17 cellular contexts compared by ENCODE assay signal in the genomic region with DNA sequence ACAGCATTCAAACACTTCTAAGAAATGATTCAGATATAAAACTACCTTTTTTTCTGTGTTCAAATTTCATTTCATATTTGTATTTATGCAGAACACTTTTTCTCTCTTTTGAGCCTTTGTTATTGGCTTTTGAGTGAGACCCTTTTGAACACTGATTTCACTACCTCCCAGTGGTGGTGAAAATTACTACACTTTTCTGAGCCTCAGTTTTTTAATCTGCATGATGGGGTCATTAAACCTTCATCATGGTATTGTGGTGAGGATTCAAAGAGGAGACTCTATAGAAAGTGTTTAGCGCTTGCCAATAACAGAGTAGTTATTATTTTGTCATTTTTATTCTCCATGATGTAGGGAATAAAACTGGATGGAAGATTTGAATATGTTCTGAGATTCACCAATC.
"Had no signal": no experiment of that assay in that cellular context is flagged by ENCODE, and none has a peak within 500 bp of the region (broad histone marks: within the 10 kb centered on the region; RNA-seq: fewer than 3 reads in every experiment).

No MANE protein-coding gene starts in this region.

- H3K4me1 Mint-ChIP-seq: naive thymus-derived CD8-positive, alpha-beta T cell had no signal

- ATAC-seq: heart left ventricle; mucosa of descending colon; naive thymus-derived CD8-positive, alpha-beta T cell; stimulated activated naive CD8-positive, alpha-beta T cell treated with anti-CD3 and anti-CD28 coated beads, Interleukin-15, Interleukin-2, amounts not matched to agents 100 U/mL and 50 U/mL, for 24 hours had no signal

- H3K27ac Mint-ChIP-seq: dendritic cell treated with granulocyte-macrophage colony-stimulating factor and Interleukin-4, amounts not matched to agents 40 ng/mL and 50 ng/mL, for 4 days; naive thymus-derived CD8-positive, alpha-beta T cell; type B pancreatic cell had no signal

- H3K4me1 ChIP-seq: heart left ventricle, right atrium auricular region, suprapubic skin, thyroid gland had no signal

- DNase-seq: foreskin melanocyte; heart left ventricle; hippocampal formation; kidney glomerular epithelial cell; mammary epithelial cell; mucosa of descending colon; naive thymus-derived CD8-positive, alpha-beta T cell; posterior cingulate gyrus; small intestine; stimulated activated CD4-positive, alpha-beta T cell treated with anti-CD3 and anti-CD28 coated beads, Interleukin-2, amount 100 ng/mL, for 48 hours; stimulated activated naive CD8-positive, alpha-beta T cell treated with anti-CD3 and anti-CD28 coated beads, Interleukin-15, Interleukin-2, amounts not matched to agents 100 U/mL and 50 U/mL, for 24 hours; thyroid gland had no signal

- H3K36me3 ChIP-seq: heart left ventricle, neutrophil, right atrium auricular region, suprapubic skin, thyroid gland had no signal

- H3K4me3 ChIP-seq: heart left ventricle, mucosa of descending colon, right atrium auricular region, suprapubic skin, thyroid gland had no signal

- H3K27me3 Mint-ChIP-seq: dendritic cell treated with granulocyte-macrophage colony-stimulating factor and Interleukin-4, amounts not matched to agents 40 ng/mL and 50 ng/mL, for 4 days; type B pancreatic cell had no signal

- H3K9me3 ChIP-seq: mucosa of descending colon, neutrophil, suprapubic skin, thyroid gland had no signal

- H3K4me3 Mint-ChIP-seq: dendritic cell treated with granulocyte-macrophage colony-stimulating factor and Interleukin-4, amounts not matched to agents 40 ng/mL and 50 ng/mL, for 4 days; naive thymus-derived CD8-positive, alpha-beta T cell; type B pancreatic cell had no signal

- H3K36me3 Mint-ChIP-seq: type B pancreatic cell had no signal

- H3K27me3 ChIP-seq: heart left ventricle, neutrophil, right atrium auricular region, suprapubic skin, thyroid gland had no signal

- H3K9me3 Mint-ChIP-seq: type B pancreatic cell had no signal

- H3K27ac ChIP-seq: heart left ventricle, neutrophil, right atrium auricular region, suprapubic skin, thyroid gland had no signal
